ENCODE assay signal across 16 cellular contexts in genomic region chr3:85141-85540, GRCh38.
DNase-seq lines count a peak whose midpoint lies in the region; ATAC-seq and TF ChIP-seq lines count a peak whose summit lies in the region.
"Had no signal": no experiment of that assay in that cellular context is flagged by ENCODE, and none has a peak within 500 bp of the region (broad histone marks: within the 10 kb centered on the region; RNA-seq: fewer than 3 reads in every experiment).

No MANE protein-coding gene starts in this region.

- no peak overlapping the region for H3K27ac Mint-ChIP-seq in T-cell
- H3K27ac Mint-ChIP-seq: CD8-positive, alpha-beta memory T cell; GM23338 had no signal

- POLR2A ChIA-PET in T-cell (lab: Charles Lee) = no interaction called here

- H3K27ac ChIP-seq in upper lobe of left lung (no peak overlapping the region), prostate gland (no peak overlapping the region)
- H3K27ac ChIP-seq: 22Rv1, BLaER1, HL-60 had no signal

- no peak overlapping the region for H3K4me3 ChIP-seq in upper lobe of left lung
- no peak overlapping the region for H3K4me3 ChIP-seq in prostate gland
- H3K4me3 ChIP-seq: BLaER1, GM23338 had no signal

- intact Hi-C loops in prostate gland (cut with DNase I) = no loop called here

- H3K4me1 Mint-ChIP-seq in T-cell = no peaks in the 10 kb centered on the region
- H3K4me1 Mint-ChIP-seq: CD8-positive, alpha-beta memory T cell; GM23338 had no signal

- WGBS in upper lobe of left lung, 2 donors = 81 to 89% methylated on average over 2 of the region's 2 CpGs
- WGBS in prostate gland = 78% methylated on average over 2 of the region's 2 CpGs

- H3K9me3 ChIP-seq in upper lobe of left lung = no peaks in the 10 kb centered on the region
- no peaks in the 10 kb centered on the region for H3K9me3 ChIP-seq in prostate gland
- H3K9me3 ChIP-seq: BLaER1 had no signal

- H3K4me1 ChIP-seq in upper lobe of left lung (no peaks in the 10 kb centered on the region), prostate gland (replicated peaks) (no peaks in the 10 kb centered on the region)

- no peak for TF ChIP-seq CTCF in upper lobe of left lung (IDR thresholded peaks at IDR 0.05)
- no peak for TF ChIP-seq CTCF in prostate gland (IDR thresholded peaks at IDR 0.05)

- TF ChIP-seq EP300 in upper lobe of left lung (IDR thresholded peaks at IDR 0.05) = no peak

- no peak for ATAC-seq in SK-N-SH treated with all-trans-retinoic acid at 6 μM for 48 hours
- ATAC-seq in upper lobe of left lung (ENCODE audit: low FRiP score in 2 of 2) = no peak
- ATAC-seq in T-cell (replicated peaks in 1 of 4) = no peak
- ATAC-seq: GM23338 had no signal

- H3K9me3 Mint-ChIP-seq in T-cell = peaks cover 0 to 6% (median 6%) of the 10 kb centered on the region in 3 donors

- H3K27me3 ChIP-seq in upper lobe of left lung = no peaks in the 10 kb centered on the region
- no peaks in the 10 kb centered on the region for H3K27me3 ChIP-seq in prostate gland (replicated peaks; ENCODE audit: insufficient read depth)
- H3K27me3 ChIP-seq: BLaER1 had no signal

- peaks cover 0 to 3% of the 10 kb centered on the region in 2 donors for H3K27me3 Mint-ChIP-seq in T-cell

- TF ChIP-seq POLR2A in upper lobe of left lung (IDR thresholded peaks at IDR 0.05) = no peak
- TF ChIP-seq POLR2A in prostate gland (IDR thresholded peaks at IDR 0.05) = no peak

- H3K36me3 ChIP-seq in upper lobe of left lung (no peaks in the 10 kb centered on the region), prostate gland (no peaks in the 10 kb centered on the region)
- H3K36me3 ChIP-seq: BLaER1 had no signal

- no peaks in the 10 kb centered on the region for H3K36me3 Mint-ChIP-seq in T-cell
- H3K36me3 Mint-ChIP-seq: CD8-positive, alpha-beta memory T cell had no signal

- CTCF ChIA-PET in T-cell (lab: Charles Lee) = no interaction called here

- peak; percentile 46 for DNase-seq in DMS 273 (lab: John Stamatoyannopoulos, UW; ENCODE audit: unreplicated experiment)
- DNase-seq in DMS 273 treated with DMSO at 0.1 percent for 48 hours (lab: John Stamatoyannopoulos, UW) = no peak
- DNase-seq in NCI-H524 treated with DMSO at 0.1 percent for 48 hours (lab: John Stamatoyannopoulos, UW) = peak; percentile 90
- no peak for DNase-seq in upper lobe of left lung
- no peak for DNase-seq in prostate gland (ENCODE audit: low spot score)
- DNase-seq in T-cell = no peak
- DNase-seq: CD8-positive, alpha-beta memory T cell; DMS153; DMS79 treated with DMSO at 0.1 percent for 48 hours; EL; H7 had no signal

- H3K4me3 Mint-ChIP-seq in T-cell = no peak overlapping the region
- H3K4me3 Mint-ChIP-seq: CD8-positive, alpha-beta memory T cell; GM23338 had no signal

TF ChIP-seq in SK-N-SH treated with all-trans-retinoic acid at 6 μM for 48 hours, 23 proteins besides CTCF, POLR2A, EP300 and RAD21:
- TF ChIP-seq TSHZ2 (CRISPR knock-in tag; IDR thresholded peaks at IDR 0.05) (no peak), ZNF565 (CRISPR knock-in tag; conservative IDR thresholded peaks at IDR 0.05; ENCODE audit: low read depth) (no peak), ISL1 (CRISPR knock-in tag; IDR thresholded peaks at IDR 0.05) (no peak), GLIS3 (CRISPR knock-in tag; IDR thresholded peaks at IDR 0.05) (no peak), ZC3H10 (CRISPR knock-in tag; IDR thresholded peaks at IDR 0.05) (no peak), CSDC2 (CRISPR knock-in tag; IDR thresholded peaks at IDR 0.05) (no peak), TCF4 (CRISPR knock-in tag; IDR thresholded peaks at IDR 0.05; ENCODE audit: borderline replicate concordance) (0 out of 2 replicates have a peak, but pooled peaks have one; percentile 30), TOX (CRISPR knock-in tag; IDR thresholded peaks at IDR 0.05; ENCODE audit: borderline replicate concordance) (no peak)

Comparison
In these comparisons a context has a peak if more than half of its experiments do, and no peak if none do; other contexts are left out.
1. DNase-seq: peak in DMS 273 (single experiment) and NCI-H524 treated with DMSO at 0.1 percent for 48 hours (single experiment); none in DMS 273 treated with DMSO at 0.1 percent for 48 hours (single experiment), upper lobe of left lung (0 of 2), prostate gland (single experiment) and T-cell (0 of 34).